In the genomic region with DNA sequence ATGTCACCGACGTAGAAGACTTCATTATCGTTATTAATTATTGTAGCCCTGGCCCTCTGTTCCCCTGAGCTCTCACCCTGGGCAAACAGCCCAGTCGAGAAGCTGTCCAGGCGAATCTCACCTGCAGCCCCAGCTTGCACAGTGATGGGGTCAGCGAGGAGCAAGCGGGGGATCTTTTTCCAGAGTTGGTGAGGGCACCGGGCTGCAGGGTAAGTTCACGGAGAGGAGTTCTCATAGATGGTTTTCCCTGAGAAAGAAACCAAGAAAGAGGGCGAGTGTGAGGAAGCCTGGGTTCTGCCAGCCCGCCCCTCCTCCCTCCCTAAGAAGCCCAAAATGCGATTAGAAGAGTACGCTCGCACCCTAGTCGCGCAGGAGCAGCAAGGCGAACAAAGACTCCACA, we compare ENCODE assay signal across 1 cellular context.
TF ChIP-seq lines count a peak whose summit lies in the region.

No MANE protein-coding gene starts in this region.

TF ChIP-seq in WTC11, 78 proteins besides CTCF, POLR2A, EP300 and RAD21 (continued from another document):
- TF ChIP-seq RORB (CRISPR knock-in tag; IDR thresholded peaks at IDR 0.05) = no peak
- TF ChIP-seq, protein P1, sequence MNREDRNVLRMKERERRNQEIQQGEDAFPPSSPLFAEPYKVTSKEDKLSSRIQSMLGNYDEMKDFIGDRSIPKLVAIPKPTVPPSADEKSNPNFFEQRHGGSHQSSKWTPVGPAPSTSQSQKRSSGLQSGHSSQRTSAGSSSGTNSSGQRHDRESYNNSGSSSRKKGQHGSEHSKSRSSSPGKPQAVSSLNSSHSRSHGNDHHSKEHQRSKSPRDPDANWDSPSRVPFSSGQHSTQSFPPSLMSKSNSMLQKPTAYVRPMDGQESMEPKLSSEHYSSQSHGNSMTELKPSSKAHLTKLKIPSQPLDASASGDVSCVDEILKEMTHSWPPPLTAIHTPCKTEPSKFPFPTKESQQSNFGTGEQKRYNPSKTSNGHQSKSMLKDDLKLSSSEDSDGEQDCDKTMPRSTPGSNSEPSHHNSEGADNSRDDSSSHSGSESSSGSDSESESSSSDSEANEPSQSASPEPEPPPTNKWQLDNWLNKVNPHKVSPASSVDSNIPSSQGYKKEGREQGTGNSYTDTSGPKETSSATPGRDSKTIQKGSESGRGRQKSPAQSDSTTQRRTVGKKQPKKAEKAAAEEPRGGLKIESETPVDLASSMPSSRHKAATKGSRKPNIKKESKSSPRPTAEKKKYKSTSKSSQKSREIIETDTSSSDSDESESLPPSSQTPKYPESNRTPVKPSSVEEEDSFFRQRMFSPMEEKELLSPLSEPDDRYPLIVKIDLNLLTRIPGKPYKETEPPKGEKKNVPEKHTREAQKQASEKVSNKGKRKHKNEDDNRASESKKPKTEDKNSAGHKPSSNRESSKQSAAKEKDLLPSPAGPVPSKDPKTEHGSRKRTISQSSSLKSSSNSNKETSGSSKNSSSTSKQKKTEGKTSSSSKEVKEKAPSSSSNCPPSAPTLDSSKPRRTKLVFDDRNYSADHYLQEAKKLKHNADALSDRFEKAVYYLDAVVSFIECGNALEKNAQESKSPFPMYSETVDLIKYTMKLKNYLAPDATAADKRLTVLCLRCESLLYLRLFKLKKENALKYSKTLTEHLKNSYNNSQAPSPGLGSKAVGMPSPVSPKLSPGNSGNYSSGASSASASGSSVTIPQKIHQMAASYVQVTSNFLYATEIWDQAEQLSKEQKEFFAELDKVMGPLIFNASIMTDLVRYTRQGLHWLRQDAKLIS (CRISPR knock-in tag; IDR thresholded peaks at IDR 0.05; ENCODE audit: borderline replicate concordance) = no peak
- TF ChIP-seq PRDM15 (CRISPR knock-in tag; IDR thresholded peaks at IDR 0.05) = no peak
- no peak for TF ChIP-seq SMAD3 (CRISPR knock-in tag; IDR thresholded peaks at IDR 0.05; ENCODE audit: borderline replicate concordance)
- TF ChIP-seq USF1 (CRISPR knock-in tag; IDR thresholded peaks at IDR 0.05) = no peak
- TF ChIP-seq MYBL2 (CRISPR knock-in tag; IDR thresholded peaks at IDR 0.05) = no peak
